31 cellular contexts compared by ENCODE assay signal in genomic region chr10:82865366-82865765, GRCh38.
A peak's percentile ranks its signal among the peaks of the same experiment; 100 is the strongest.
DNase-seq lines count a peak whose midpoint lies in the region; ATAC-seq and TF ChIP-seq lines count a peak whose summit lies in the region.
"Had no signal": no experiment of that assay in that cellular context is flagged by ENCODE, and none has a peak within 500 bp of the region (broad histone marks: within the 10 kb centered on the region; RNA-seq: fewer than 3 reads in every experiment).

No MANE protein-coding gene starts in this region.

- CTCF ChIA-PET in SK-N-SH (lab: Yijun Ruan, JAX), result no interaction called here
- CTCF ChIA-PET in activated CD4-positive, alpha-beta T cell treated with anti-CD3 and anti-CD28 coated beads, Interleukin-2, amount 10 ng/mL, durations not matched to agents 7 days and 5 days (lab: Charles Lee), result no interaction called here

- POLR2A ChIA-PET in SK-N-SH (lab: Yijun Ruan, JAX), result no interaction called here
- POLR2A ChIA-PET in activated CD4-positive, alpha-beta T cell treated with anti-CD3 and anti-CD28 coated beads, Interleukin-2, amount 10 ng/mL, durations not matched to agents 7 days and 5 days (lab: Charles Lee), result no interaction called here

- peak overlapping the region; percentile 22; the same call in 1 of the 2 replicates for H2AFZ ChIP-seq in SK-N-SH (ENCODE audit: low read depth)

- H3K36me3 Mint-ChIP-seq in activated CD4-positive, alpha-beta T cell treated with anti-CD3 and anti-CD28 coated beads, Interleukin-2, amount 10 ng/mL, durations not matched to agents 7 days and 5 days (ENCODE audit: low read depth), result no peaks in the 10 kb centered on the region
- H3K36me3 Mint-ChIP-seq: CD14-positive monocyte; CD4-positive, alpha-beta memory T cell; CD4-positive, CD25-positive, alpha-beta regulatory T cell; CD8-positive, alpha-beta memory T cell; CD8-positive, alpha-beta T cell had no signal

- 0 out of 2 replicates have a peak overlapping the region, but pooled peaks have one; percentile 61 for H3K4me2 ChIP-seq in SK-N-SH
- H3K4me2 ChIP-seq: A549; BLaER1; BLaER1 treated with 17β-estradiol and CSF1 and Interleukin-3, amounts not matched to agents 10 nM and 100 nM had no signal

- no peaks in the 10 kb centered on the region for H3K9me3 ChIP-seq in SK-N-SH
- no peaks in the 10 kb centered on the region for H3K9me3 ChIP-seq in mucosa of descending colon
- H3K9me3 ChIP-seq: A549; BE2C; BLaER1; BLaER1 treated with 17β-estradiol and CSF1 and Interleukin-3, amounts not matched to agents 10 nM and 100 nM; Caco-2 had no signal

- H3K9me3 Mint-ChIP-seq in activated CD4-positive, alpha-beta T cell treated with anti-CD3 and anti-CD28 coated beads, Interleukin-2, amount 10 ng/mL, durations not matched to agents 7 days and 5 days, result peaks cover 3% of the 10 kb centered on the region

- H3K79me2 ChIP-seq in SK-N-SH (ENCODE audit: insufficient read depth), result no peaks in the 10 kb centered on the region

- no peaks in the 10 kb centered on the region for H3K36me3 ChIP-seq in SK-N-SH (replicated peaks in 1 of 2; ENCODE audit: control insufficient read depth in 1 of 2, insufficient read depth in 2 of 2, low read length in 1 of 2)
- no peaks in the 10 kb centered on the region for H3K36me3 ChIP-seq in mucosa of descending colon (ENCODE audit: low read depth)
- H3K36me3 ChIP-seq: BE2C; BLaER1; BLaER1 treated with 17β-estradiol and CSF1 and Interleukin-3, amounts not matched to agents 10 nM and 100 nM had no signal

- peaks cover 3 to 28% of the 10 kb centered on the region in 2 experiments for H3K4me1 ChIP-seq in SK-N-SH (ENCODE audit: control insufficient read depth in 1 of 2, insufficient read depth in 2 of 2, low read depth in 1 of 2, low read length in 1 of 2)
- no peaks in the 10 kb centered on the region for H3K4me1 ChIP-seq in mucosa of descending colon (ENCODE audit: low read depth)
- H3K4me1 ChIP-seq: A549; BE2C; BLaER1; BLaER1 treated with 17β-estradiol and CSF1 and Interleukin-3, amounts not matched to agents 10 nM and 100 nM; Caco-2 had no signal

- H3K27me3 ChIP-seq in SK-N-SH (ENCODE audit: insufficient read depth), result no peaks in the 10 kb centered on the region
- H3K27me3 ChIP-seq: BE2C; BLaER1; BLaER1 treated with 17β-estradiol and CSF1 and Interleukin-3, amounts not matched to agents 10 nM and 100 nM had no signal

- H3K27me3 Mint-ChIP-seq in activated CD4-positive, alpha-beta T cell treated with anti-CD3 and anti-CD28 coated beads, Interleukin-2, amount 10 ng/mL, durations not matched to agents 7 days and 5 days, result no peaks in the 10 kb centered on the region
- H3K27me3 Mint-ChIP-seq: B cell; CD4-positive, alpha-beta memory T cell; CD4-positive, alpha-beta T cell; CD4-positive, CD25-positive, alpha-beta regulatory T cell; CD8-positive, alpha-beta memory T cell had no signal

- H3K4me1 Mint-ChIP-seq in activated CD4-positive, alpha-beta T cell treated with anti-CD3 and anti-CD28 coated beads, Interleukin-2, amount 10 ng/mL, durations not matched to agents 7 days and 5 days, result no peaks in the 10 kb centered on the region
- H3K4me1 Mint-ChIP-seq: B cell; CD14-positive monocyte; CD4-positive, alpha-beta memory T cell; CD4-positive, CD25-positive, alpha-beta regulatory T cell; CD8-positive, alpha-beta memory T cell had no signal

- H3K27ac Mint-ChIP-seq in activated CD4-positive, alpha-beta T cell treated with anti-CD3 and anti-CD28 coated beads, Interleukin-2, amount 10 ng/mL, durations not matched to agents 7 days and 5 days, result no peak overlapping the region
- H3K27ac Mint-ChIP-seq: B cell; CD14-positive monocyte; CD4-positive, alpha-beta memory T cell; CD4-positive, alpha-beta T cell; CD4-positive, CD25-positive, alpha-beta regulatory T cell; CD8-positive, alpha-beta memory T cell; CD8-positive, alpha-beta T cell had no signal

- peaks cover 30% of the 10 kb centered on the region for H3F3A ChIP-seq in SK-N-SH (replicated peaks; ENCODE audit: insufficient read depth)

- TF ChIP-seq RAD21 in SK-N-SH (IDR thresholded peaks at IDR 0.05; ENCODE audit: low read length), result no peak

- intact Hi-C loops in mucosa of descending colon (cut with DNase I, micrococcal nuclease), result no loop called here

- peak in 1 of 2 experiments; percentile 64; a peak in 1 of 4 replicates for TF ChIP-seq EP300 in SK-N-SH (IDR thresholded peaks at IDR 0.05; ENCODE audit: borderline replicate concordance in 1 of 2, low read depth in 1 of 2, low read length in 1 of 2)

- ATAC-seq in SK-N-SH treated with all-trans-retinoic acid at 6 μM for 48 hours (no peak), mucosa of descending colon (no peak)
- ATAC-seq: A549; CD8-positive, alpha-beta T cell had no signal

- peak overlapping the region; percentile 86 to 94 for H3K27ac ChIP-seq in SK-N-SH (ENCODE audit: low read depth in 2 of 2, low read length in 1 of 2)
- H3K27ac ChIP-seq: 22Rv1; A549; BLaER1; BLaER1 treated with 17β-estradiol and CSF1 and Interleukin-3, amounts not matched to agents 10 nM and 100 nM; C4-2B had no signal

- H3K4me3 ChIP-seq in SK-N-SH (ENCODE audit: low read depth in 2 of 2, low read length in 1 of 2) (no peak overlapping the region), mucosa of descending colon (no peak overlapping the region)
- H3K4me3 ChIP-seq: A549; BLaER1; BLaER1 treated with 17β-estradiol and CSF1 and Interleukin-3, amounts not matched to agents 10 nM and 100 nM had no signal

- H4K20me1 ChIP-seq in SK-N-SH (ENCODE audit: insufficient read depth), result no peaks in the 10 kb centered on the region
- H4K20me1 ChIP-seq: BLaER1; BLaER1 treated with 17β-estradiol and CSF1 and Interleukin-3, amounts not matched to agents 10 nM and 100 nM had no signal

- no peak overlapping the region for H3K9ac ChIP-seq in SK-N-SH
- H3K9ac ChIP-seq: BLaER1; BLaER1 treated with 17β-estradiol and CSF1 and Interleukin-3, amounts not matched to agents 10 nM and 100 nM had no signal

- WGBS in SK-N-SH (ENCODE audit: low lambda C conversion rate), result 6% methylated on average over 1 of the region's 1 CpG

- DNase-seq in SK-N-SH (peak; percentile 13), mucosa of descending colon (no peak)
- DNase-seq in activated CD4-positive, alpha-beta T cell treated with anti-CD3 and anti-CD28 coated beads, Interleukin-2, amount 10 ng/mL, durations not matched to agents 7 days and 5 days, result no peak
- DNase-seq: 8988T; ACHN; AML-193; BE2C; C1 segment of cervical spinal cord; Caco-2; Calu3; CD4-positive, alpha-beta memory T cell; CD4-positive, alpha-beta T cell; CD4-positive, CD25-positive, alpha-beta regulatory T cell; CD8-positive, alpha-beta memory T cell; CD8-positive, alpha-beta T cell; COR-L47; DMS 273 treated with DMSO at 0.1 percent for 48 hours; DMS153; DMS53; DMS79; DMS79 treated with DMSO at 0.1 percent for 48 hours; DND-41; EL had no signal

- no peak overlapping the region for H3K4me3 Mint-ChIP-seq in activated CD4-positive, alpha-beta T cell treated with anti-CD3 and anti-CD28 coated beads, Interleukin-2, amount 10 ng/mL, durations not matched to agents 7 days and 5 days
- H3K4me3 Mint-ChIP-seq: B cell; CD14-positive monocyte; CD4-positive, alpha-beta memory T cell; CD4-positive, alpha-beta T cell; CD4-positive, CD25-positive, alpha-beta regulatory T cell; CD8-positive, alpha-beta memory T cell; CD8-positive, alpha-beta T cell had no signal

- H3K9me2 ChIP-seq in SK-N-SH, result no peaks in the 10 kb centered on the region

- TF ChIP-seq CTCF in SK-N-SH (IDR thresholded peaks at IDR 0.05) (no peak), mucosa of descending colon (IDR thresholded peaks at IDR 0.05) (no peak)

TF ChIP-seq in SK-N-SH, 30 proteins besides CTCF, POLR2A, EP300 and RAD21:
- peak; percentile 30; the same call in 1 of the 2 replicates for TF ChIP-seq TCF12 (IDR thresholded peaks at IDR 0.05)
- no peak for TF ChIP-seq GATA2 (CRISPR knock-in tag; IDR thresholded peaks at IDR 0.05)

TF ChIP-seq in SK-N-SH treated with all-trans-retinoic acid at 6 μM for 48 hours, 23 proteins besides CTCF, POLR2A, EP300 and RAD21:
- TF ChIP-seq BACH2 (CRISPR knock-in tag; IDR thresholded peaks at IDR 0.05; ENCODE audit: borderline replicate concordance) (no peak), TCF4 (CRISPR knock-in tag; IDR thresholded peaks at IDR 0.05; ENCODE audit: borderline replicate concordance) (peak; percentile 69)
TF ChIP-seq in SK-N-SH treated with all-trans-retinoic acid at 6 μM for 48 hours: peak in this region for 1.
